In the genomic region with DNA sequence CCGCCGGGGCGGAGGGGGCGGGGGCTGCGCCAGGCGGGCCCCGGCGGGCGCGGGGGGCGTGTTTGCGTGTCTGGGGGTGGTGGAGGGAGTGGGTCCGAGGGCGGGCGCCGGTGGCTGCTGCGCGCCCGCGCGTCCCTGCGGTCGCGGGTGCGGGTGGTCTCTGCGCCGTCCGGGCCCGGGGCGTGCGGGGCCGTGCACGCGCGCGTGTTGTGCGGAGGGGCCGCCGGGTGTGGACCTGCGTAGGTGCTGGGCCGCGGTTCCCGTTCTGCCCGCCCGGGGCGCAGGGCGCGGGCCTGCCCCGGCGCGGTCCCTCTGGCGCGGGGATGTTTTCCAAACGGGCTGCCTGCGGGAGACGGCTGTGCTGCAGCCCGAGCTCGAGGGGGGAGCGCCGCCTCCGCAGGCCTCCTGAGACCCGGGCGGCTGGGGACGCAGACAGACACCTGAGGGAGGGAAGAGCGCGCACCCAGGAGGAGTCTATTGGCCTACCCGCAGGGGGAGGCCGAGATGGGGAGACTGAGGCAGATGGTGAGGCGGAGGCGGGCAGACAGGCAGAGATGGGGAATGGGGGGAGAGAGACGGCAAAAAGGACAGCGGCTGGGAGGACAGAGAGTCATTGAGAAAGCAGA, we compare ENCODE assay signal across 8 cellular contexts. TPM values are rescaled to one million over a fixed set of nuclear protein-coding genes. Genes with fewer than 3 reads are reported as not detected.
DNase-seq lines count a peak whose midpoint lies in the region; ATAC-seq and TF ChIP-seq lines count a peak whose summit lies in the region.

No MANE protein-coding gene starts in this region.

- peak; percentile 48 to 85 for TF ChIP-seq CTCF in Caco-2 (IDR thresholded peaks at IDR 0.05; ENCODE audit: insufficient read depth in 1 of 2, low read depth in 1 of 2, low read length in 1 of 2, severe bottlenecking in 1 of 2, unreplicated experiment in 1 of 2)
- no peak for TF ChIP-seq CTCF in activated B cell treated with CpG ODN at 0.5 μM for 24 hours (IDR thresholded peaks at IDR 0.05)
- TF ChIP-seq CTCF in fibroblast of the aortic adventitia (IDR thresholded peaks at IDR 0.05; ENCODE audit: insufficient read depth, low read length) = peak; percentile 22

- BruUV-seq in Caco-2 (replicated peaks; lab: Mats Ljungman, UMichigan) = no TSS peak

- H2AK5ac ChIP-seq in neuronal stem cell (ENCODE audit: low read depth, low read length) = peak overlapping the region; percentile 80

- H3K4me1 ChIP-seq in Caco-2 (peaks cover 19% of the 10 kb centered on the region), neuronal stem cell (ENCODE audit: control insufficient read depth in 2 of 2, insufficient read depth in 1 of 2, low read depth in 1 of 2, low read length in 2 of 2) (peaks cover 13 to 26% of the 10 kb centered on the region in 2 donors)

- no peak overlapping the region for H2BK120ac ChIP-seq in neuronal stem cell (ENCODE audit: low read depth, low read length)

- H3K4me2 ChIP-seq in neuronal stem cell (ENCODE audit: insufficient read depth, low read length, poor library complexity, severe bottlenecking) = peak overlapping the region; percentile 92

- no peaks in the 10 kb centered on the region for H3K36me3 ChIP-seq in Caco-2 (ENCODE audit: control insufficient read depth, insufficient read depth, low read length)
- H3K36me3 ChIP-seq in neuronal stem cell (replicated peaks in 1 of 2; ENCODE audit: control insufficient read depth in 2 of 2, insufficient read depth in 2 of 2, low read length in 2 of 2) = peaks cover 4 to 28% of the 10 kb centered on the region in 2 donors

- H3K4me3 Mint-ChIP-seq in Caco-2 (ENCODE audit: unreplicated experiment) (peak overlapping the region; percentile 90), activated B cell treated with CpG ODN at 0.5 μM for 24 hours (peak overlapping the region; percentile 84)

- peak overlapping the region; percentile 91 for H3K18ac ChIP-seq in neuronal stem cell (ENCODE audit: low read length)

- no peak overlapping the region for H4K91ac ChIP-seq in neuronal stem cell (ENCODE audit: low read depth, low read length, poor library complexity)

- H2BK15ac ChIP-seq in neuronal stem cell (ENCODE audit: low read length) = no peak overlapping the region

- H3K79me1 ChIP-seq in neuronal stem cell (ENCODE audit: low read depth, low read length) = no peaks in the 10 kb centered on the region

- H3K36me3 Mint-ChIP-seq in Caco-2 (ENCODE audit: insufficient read depth, unreplicated experiment) (peaks cover 11% of the 10 kb centered on the region), activated B cell treated with CpG ODN at 0.5 μM for 24 hours (ENCODE audit: low read depth) (no peaks in the 10 kb centered on the region)

- no peak overlapping the region for H3K4ac ChIP-seq in neuronal stem cell (ENCODE audit: low read length)

- H3K4me3 ChIP-seq in Caco-2 (ENCODE audit: low read depth, low read length) (peak overlapping the region; percentile 66), fibroblast of the aortic adventitia (ENCODE audit: low read depth, low read length) (peak overlapping the region; percentile 74), neuronal stem cell (ENCODE audit: low read length in 2 of 2) (peak overlapping the region; percentile 68 to 93)

- peaks cover 4% of the 10 kb centered on the region; the same call in 1 of the 2 replicates for H3K9me3 ChIP-seq in Caco-2
- peaks cover 0 to 2% of the 10 kb centered on the region in 2 donors for H3K9me3 ChIP-seq in neuronal stem cell (replicated peaks in 1 of 2; ENCODE audit: control insufficient read depth in 2 of 2, insufficient read depth in 1 of 2, low read depth in 1 of 2, low read length in 2 of 2)

- intact Hi-C loops in Caco-2 (cut with micrococcal nuclease; ENCODE audit: unreplicated experiment) = no loop called here
- intact Hi-C loops in activated B cell treated with CpG ODN at 0.5 μM for 24 hours (cut with micrococcal nuclease) = loop anchor here (2.0 to 5.0 kb wide), 2 partner anchors 46 to 95 kb away; a partner anchor contains a TSS

- CTCF ChIA-PET in Caco-2 (lab: Charles Lee) (interaction anchor here (0.7 to 3.9 kb wide), 14 partner anchors 12 to 323 kb away, joined by 3 to 65 read pairs (median 9); a partner anchor contains a TSS), activated B cell treated with CpG ODN at 0.5 μM for 24 hours (lab: Charles Lee) (interaction anchor here (1.0 to 4.1 kb wide), 4 partner anchors 12 to 208 kb away, joined by 3 to 19 read pairs (median 8); a partner anchor contains a TSS)

- H3K14ac ChIP-seq in neuronal stem cell (ENCODE audit: low read length) = peak overlapping the region; percentile 86

- H2AFZ ChIP-seq in neuronal stem cell (ENCODE audit: low read length) = peak overlapping the region; percentile 99

- H3K23ac ChIP-seq in neuronal stem cell (ENCODE audit: low read depth, low read length, poor library complexity) = peak overlapping the region; percentile 90

- H3K4me1 Mint-ChIP-seq in Caco-2 (ENCODE audit: low read depth, unreplicated experiment) = peaks cover 17% of the 10 kb centered on the region
- H3K4me1 Mint-ChIP-seq in activated B cell treated with CpG ODN at 0.5 μM for 24 hours = peaks cover 41% of the 10 kb centered on the region

- WGBS in neuronal stem cell (ENCODE audit: extremely low coverage in 2 of 2, insufficient read length in 2 of 2, insufficient replicate concordance in 1 of 2), 2 donors = no CpG with 5 or more reads among the region's 72 CpGs

- H4K8ac ChIP-seq in neuronal stem cell (ENCODE audit: low read depth, low read length) = no peak overlapping the region

- H3K27me3 ChIP-seq in Caco-2 (replicated peaks; ENCODE audit: control insufficient read depth, insufficient read depth, low read length) = no peaks in the 10 kb centered on the region; the same call in 1 of the 2 replicates
- no peaks in the 10 kb centered on the region for H3K27me3 ChIP-seq in neuronal stem cell (ENCODE audit: control insufficient read depth in 3 of 3, insufficient read depth in 3 of 3, low read depth in 1 of 3, low read length in 3 of 3)

- H2BK5ac ChIP-seq in neuronal stem cell (ENCODE audit: low read length) = peak overlapping the region; percentile 55

- no peak overlapping the region for H3K27ac ChIP-seq in neuronal stem cell (replicated peaks; ENCODE audit: low read length)

- H3K9me3 Mint-ChIP-seq in Caco-2 (ENCODE audit: unreplicated experiment) = peaks cover 13% of the 10 kb centered on the region
- H3K9me3 Mint-ChIP-seq in activated B cell treated with CpG ODN at 0.5 μM for 24 hours = no peaks in the 10 kb centered on the region

- DNase-seq in Caco-2 = peak; percentile 79 to 89
- DNase-seq in activated B cell treated with CpG ODN at 0.5 μM for 24 hours = no peak
- peak; percentile 15 for DNase-seq in fibroblast of the aortic adventitia (ENCODE audit: low read depth)
- DNase-seq in neuronal stem cell (ENCODE audit: low spot score) = peak; percentile 33
- no peak for DNase-seq in NK-92 (lab: John Stamatoyannopoulos, UW; ENCODE audit: unreplicated experiment)

- H3K9ac ChIP-seq in neuronal stem cell (ENCODE audit: low read depth, low read length, poor library complexity) = peak overlapping the region; percentile 82

- no peaks in the 10 kb centered on the region for H3K27me3 Mint-ChIP-seq in Caco-2 (ENCODE audit: insufficient read depth, unreplicated experiment)
- H3K27me3 Mint-ChIP-seq in activated B cell treated with CpG ODN at 0.5 μM for 24 hours = no peaks in the 10 kb centered on the region

- ATAC-seq in GM19043 (IDR thresholded peaks at IDR 0.05; ENCODE audit: low read depth, unreplicated experiment) (peak; percentile 16), HG03432 (IDR thresholded peaks at IDR 0.05; ENCODE audit: unreplicated experiment) (peak; percentile 38), activated B cell treated with CpG ODN at 0.5 μM for 24 hours (ENCODE audit: low read depth) (peak; percentile 36), HG03457 (IDR thresholded peaks at IDR 0.05; ENCODE audit: unreplicated experiment) (no peak)

- H2BK12ac ChIP-seq in neuronal stem cell (ENCODE audit: low read length) = peak overlapping the region; percentile 1

- H3K27ac Mint-ChIP-seq in Caco-2 (ENCODE audit: unreplicated experiment) = peak overlapping the region; percentile 12
- H3K27ac Mint-ChIP-seq in activated B cell treated with CpG ODN at 0.5 μM for 24 hours = peak overlapping the region; percentile 68

- POLR2A ChIA-PET in Caco-2 (lab: Charles Lee) (interaction anchor here (0.9 to 3.1 kb wide), 10 partner anchors 12 to 211 kb away, joined by 3 to 98 read pairs (median 5); a partner anchor contains a TSS), activated B cell treated with CpG ODN at 0.5 μM for 24 hours (lab: Charles Lee) (interaction anchor here (0.6 to 4.1 kb wide), 16 partner anchors 9 to 389 kb away, joined by 3 to 63 read pairs (median 4); a partner anchor contains a TSS)

RNA-seq across cellular contexts. Expression of a gene that starts 0.4 kb away (rescaled TPM):
- total RNA-seq in Caco-2 (2022) (21.0 and 21.1 TPM in 2 replicates), activated B cell treated with CpG ODN at 0.5 μM for 24 hours (8.5 and 9.1 TPM in 2 replicates), fibroblast of the aortic adventitia (ENCODE audit: low replicate concordance) (9.0 and 10.8 TPM in 2 replicates)
- 6.4 TPM for polyA plus RNA-seq in neuronal stem cell (2013, experiment 1 of 2)
- 6.3 TPM for polyA plus RNA-seq in neuronal stem cell (2013, experiment 2 of 2)

RNA-seq across cellular contexts. Expression of a gene that starts 13.1 kb away (rescaled TPM):
- 106 TPM in 2 replicates for total RNA-seq in Caco-2 (2022)
- 62.2 and 63.3 TPM in 2 replicates for total RNA-seq in activated B cell treated with CpG ODN at 0.5 μM for 24 hours
- 19.0 and 31.7 TPM in 2 replicates for total RNA-seq in fibroblast of the aortic adventitia (ENCODE audit: low replicate concordance)
- 23.4 TPM for polyA plus RNA-seq in neuronal stem cell (2013, experiment 1 of 2)
- polyA plus RNA-seq in neuronal stem cell (2013, experiment 2 of 2) = 23.8 TPM

RNA-seq across cellular contexts. Expression of a gene that starts 28.5 kb away (rescaled TPM):
- total RNA-seq in Caco-2 (2022) = 201 and 206 TPM in 2 replicates
- total RNA-seq in activated B cell treated with CpG ODN at 0.5 μM for 24 hours = 62.6 and 74.3 TPM in 2 replicates
- 39.4 and 40.0 TPM in 2 replicates for total RNA-seq in fibroblast of the aortic adventitia (ENCODE audit: low replicate concordance)
- 108 TPM for polyA plus RNA-seq in neuronal stem cell (2013, experiment 1 of 2)
- polyA plus RNA-seq in neuronal stem cell (2013, experiment 2 of 2) = 108 TPM

RNA-seq across cellular contexts. Expression of a gene that starts 43.3 kb away (rescaled TPM):
- total RNA-seq in Caco-2 (2022) = 47.1 and 50.0 TPM in 2 replicates
- total RNA-seq in activated B cell treated with CpG ODN at 0.5 μM for 24 hours = 30.5 and 38.8 TPM in 2 replicates
- 41.7 and 54.7 TPM in 2 replicates for total RNA-seq in fibroblast of the aortic adventitia (ENCODE audit: low replicate concordance)
- polyA plus RNA-seq in neuronal stem cell (2013, experiment 1 of 2) = 26.0 TPM
- polyA plus RNA-seq in neuronal stem cell (2013, experiment 2 of 2) = 25.7 TPM

RNA-seq across cellular contexts. Expression of a gene that starts 46.3 kb away (rescaled TPM):
- total RNA-seq in Caco-2 (2022) (not detected in 2 replicates), activated B cell treated with CpG ODN at 0.5 μM for 24 hours (not detected in 2 replicates), fibroblast of the aortic adventitia (ENCODE audit: low replicate concordance) (0.18 TPM in 1 of 2 replicates, not detected in the other)
- 0.74 TPM for polyA plus RNA-seq in neuronal stem cell (2013, experiment 1 of 2)
- 0.62 TPM for polyA plus RNA-seq in neuronal stem cell (2013, experiment 2 of 2)

Comparison
In these comparisons a context has a peak if more than half of its experiments do, and no peak if none do; other contexts are left out.
1. DNase-seq: peak in Caco-2 (2 of 2), fibroblast of the aortic adventitia (single experiment) and neuronal stem cell (single experiment); none in activated B cell treated with CpG ODN at 0.5 μM for 24 hours (single experiment) and NK-92 (single experiment).
2. Peak in every context shown above with its lines, with median percentiles within 50 percentile points of each other: H3K4me3 ChIP-seq.